18 cellular contexts compared by ENCODE assay signal in the genomic region with DNA sequence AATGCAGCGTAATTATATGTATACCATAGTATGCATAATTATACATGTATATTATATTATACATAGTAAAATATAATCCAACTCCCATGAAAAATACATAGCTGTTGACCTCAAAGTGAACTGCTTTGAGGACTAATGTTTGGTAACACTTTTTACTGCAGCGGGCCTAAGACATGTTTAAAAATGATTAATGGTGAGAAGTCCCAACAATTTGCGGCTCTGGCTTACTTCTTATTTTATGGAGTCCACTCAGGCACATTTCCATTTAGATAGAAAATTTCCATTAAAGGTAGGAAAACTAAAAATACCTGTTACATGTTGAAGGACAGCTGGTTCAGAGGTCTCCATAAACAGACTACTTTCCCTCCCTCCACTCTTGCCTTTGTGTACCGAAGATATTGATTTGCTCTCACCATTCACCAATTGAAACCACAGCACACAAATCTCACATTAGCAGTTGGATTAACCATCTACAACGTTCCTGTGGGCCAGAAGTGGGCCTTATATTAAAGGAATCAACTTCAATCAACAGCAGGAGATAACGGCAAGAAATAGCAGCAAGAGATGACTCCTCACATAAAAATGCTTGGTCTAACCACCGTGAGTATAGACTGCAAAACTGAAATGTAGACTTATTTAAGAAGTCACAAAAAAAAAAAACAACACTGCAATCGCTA. TPM values are rescaled to one million over a fixed set of nuclear protein-coding genes. Genes with fewer than 3 reads are reported as not detected.
DNase-seq lines count a peak whose midpoint lies in the region; ATAC-seq, FAIRE-seq and TF ChIP-seq lines count a peak whose summit lies in the region.
"Had no signal": no experiment of that assay in that cellular context is flagged by ENCODE, and none has a peak within 500 bp of the region (broad histone marks: within the 10 kb centered on the region; RNA-seq: fewer than 3 reads in every experiment).

No MANE protein-coding gene starts in this region.

- peak overlapping the region; percentile 46 for H2BK120ac ChIP-seq in IMR-90 (ENCODE audit: low read depth, low read length)
- H2BK120ac ChIP-seq in mesenchymal stem cell (ENCODE audit: low read depth, low read length), result no peak overlapping the region
- no peak overlapping the region for H2BK120ac ChIP-seq in mesendoderm (ENCODE audit: low read depth, low read length)

- in situ Hi-C loops in IMR-90 (cut with MboI; ENCODE audit: low sequenced_read_pairs) (no loop called here), HAP-1 (cut with MboI; ENCODE audit: low sequenced_read_pairs) (no loop called here)

- dilution Hi-C loops in IMR-90 (cut with HindIII; ENCODE audit: low sequenced_read_pairs, unreplicated experiment), result no loop called here

- H4K5ac ChIP-seq in IMR-90 (ENCODE audit: low read depth, low read length), result no peak overlapping the region
- H4K5ac ChIP-seq in mesendoderm (ENCODE audit: low read length), result no peak overlapping the region

- no TSS peak for BruUV-seq in IMR-90 (replicated peaks; lab: Mats Ljungman, UMichigan)

- H4K8ac ChIP-seq in IMR-90 (ENCODE audit: low read depth in 2 of 2, low read length in 2 of 2), result peak overlapping the region in 1 of 2 experiments; percentile 60; a peak in 3 of 4 replicates
- H4K8ac ChIP-seq in mesenchymal stem cell (ENCODE audit: low read length), result no peak overlapping the region
- no peak overlapping the region for H4K8ac ChIP-seq in mesendoderm (ENCODE audit: low read depth, low read length)

- H3K18ac ChIP-seq in IMR-90 (ENCODE audit: low read depth, low read length), result peak overlapping the region; percentile 14; the same call in 1 of the 2 replicates
- H3K18ac ChIP-seq in mesenchymal stem cell (ENCODE audit: low read depth in 1 of 2, low read length in 2 of 2), result no peak overlapping the region
- no peak overlapping the region for H3K18ac ChIP-seq in mesendoderm (ENCODE audit: low read length)

- H2BK20ac ChIP-seq in IMR-90 (ENCODE audit: low read depth, low read length), result peak overlapping the region; percentile 65; the same call in 1 of the 2 replicates

- H3K79me1 ChIP-seq in IMR-90 (ENCODE audit: low read depth in 1 of 2, low read length in 2 of 2), result no peaks in the 10 kb centered on the region
- no peaks in the 10 kb centered on the region for H3K79me1 ChIP-seq in mesenchymal stem cell (replicated peaks; ENCODE audit: low read length, poor library complexity, severe bottlenecking)
- H3K79me1 ChIP-seq in mesendoderm (ENCODE audit: low read length), result no peaks in the 10 kb centered on the region

- H2BK5ac ChIP-seq in IMR-90 (ENCODE audit: low read depth, low read length, poor library complexity, severe bottlenecking) (peak overlapping the region; percentile 56), mesenchymal stem cell (ENCODE audit: low read depth, low read length, poor library complexity, severe bottlenecking) (no peak overlapping the region), mesendoderm (ENCODE audit: low read length) (no peak overlapping the region)

- DNase-seq in AG04449 (ENCODE audit: low read depth, low spot score), result peak; percentile 40
- DNase-seq in IMR-90, result peak; percentile 85
- DNase-seq in astrocyte of the hippocampus (ENCODE audit: low read depth, low spot score), result peak; percentile 83
- peak; percentile 68 for DNase-seq in mesenchymal stem cell
- DNase-seq in HAP-1 (ENCODE audit: low spot score in 2 of 2), result no peak
- DNase-seq in GM19239 (ENCODE audit: insufficient read length, low spot score), result no peak
- no peak for DNase-seq in mesendoderm
- DNase-seq: activated CD4-positive, alpha-beta T cell treated with anti-CD3 and anti-CD28 coated beads, Interleukin-2, amount 50 U/mL, for 4 hours; DMS79 treated with DMSO at 0.1 percent for 48 hours; NCI-H526 treated with DMSO at 0.1 percent for 48 hours; ovary; stimulated activated CD4-positive, alpha-beta T cell treated with anti-CD3 and anti-CD28 coated beads, Interleukin-4, amount 100 ng/mL, for 4 hours; stimulated activated naive B cell treated with anti-CD40 and anti-IgM and Interleukin-4, amounts not matched to agents 10 μg/mL and 1 μg/mL and 100 μg/mL, for 72 hours; T1000 had no signal

- H3K9me1 ChIP-seq in IMR-90 (ENCODE audit: insufficient read depth, low read length), result peaks cover 22% of the 10 kb centered on the region

- no peak for TF ChIP-seq RAD21 in IMR-90 (IDR thresholded peaks at IDR 0.05; ENCODE audit: low read length)

- peak overlapping the region; percentile 8; the same call in 1 of the 2 replicates for H3K4ac ChIP-seq in IMR-90 (ENCODE audit: low read depth, low read length)
- no peak overlapping the region for H3K4ac ChIP-seq in mesenchymal stem cell (ENCODE audit: low read depth in 1 of 2, low read length in 2 of 2)
- H3K4ac ChIP-seq in mesendoderm (ENCODE audit: low read depth, low read length), result no peak overlapping the region

- 100% methylated on average over 1 of the region's 8 CpGs; no CpG with 5 or more reads in 1 of the 2 experiments for WGBS in IMR-90 (ENCODE audit: extremely low coverage in 2 of 2, insufficient read length in 1 of 2), 2 experiments
- 35% methylated on average over 4 of the region's 8 CpGs for WGBS in mesenchymal stem cell
- WGBS in mesendoderm (ENCODE audit: extremely low coverage, insufficient coverage, low lambda C conversion rate), result no CpG with 5 or more reads among the region's 8 CpGs

- H3K4me1 ChIP-seq in IMR-90 (ENCODE audit: control insufficient read depth, insufficient read depth, low read length) (peaks cover 16% of the 10 kb centered on the region), mesenchymal stem cell (ENCODE audit: control insufficient read depth, insufficient read depth, low read depth, low read length) (peaks cover 15% of the 10 kb centered on the region), HAP-1 (peaks cover 3% of the 10 kb centered on the region; the same call in 1 of the 2 replicates), mesendoderm (ENCODE audit: control insufficient read depth, low read depth, low read length) (no peaks in the 10 kb centered on the region)

- H4K20me1 ChIP-seq in IMR-90 (ENCODE audit: insufficient read depth, low read length), result no peaks in the 10 kb centered on the region

- 0 out of 2 replicates have a peak overlapping the region, but pooled peaks have one; percentile 1 for H4K91ac ChIP-seq in IMR-90 (ENCODE audit: insufficient read depth, low read depth, low read length)
- no peak overlapping the region for H4K91ac ChIP-seq in mesenchymal stem cell (ENCODE audit: low read length)

- no peak for FAIRE-seq in GM19239 (lab: Jason Lieb, UNC)
- FAIRE-seq: GM12891 had no signal

- no peaks in the 10 kb centered on the region for H3K9me3 ChIP-seq in IMR-90 (ENCODE audit: control insufficient read depth, insufficient read depth, low read length)
- H3K9me3 ChIP-seq in mesenchymal stem cell (ENCODE audit: control insufficient read depth, low read length), result no peaks in the 10 kb centered on the region
- no peaks in the 10 kb centered on the region for H3K9me3 ChIP-seq in HAP-1
- H3K9me3 ChIP-seq: ovary had no signal

- no peaks in the 10 kb centered on the region for H3K27me3 ChIP-seq in IMR-90 (ENCODE audit: control insufficient read depth, insufficient read depth, low read length)
- no peaks in the 10 kb centered on the region for H3K27me3 ChIP-seq in mesenchymal stem cell (ENCODE audit: control insufficient read depth in 1 of 2, insufficient read depth in 1 of 2, low read length in 2 of 2)
- H3K27me3 ChIP-seq in HAP-1 (ENCODE audit: low read depth), result no peaks in the 10 kb centered on the region
- no peaks in the 10 kb centered on the region for H3K27me3 ChIP-seq in mesendoderm (ENCODE audit: insufficient read depth, low read length, poor library complexity)
- H3K27me3 ChIP-seq: ovary had no signal

- no peaks in the 10 kb centered on the region for H3K79me2 ChIP-seq in mesendoderm (ENCODE audit: control insufficient read depth, insufficient read depth, low read length)

- H3K23ac ChIP-seq in IMR-90 (ENCODE audit: low read depth, low read length) (no peak overlapping the region), mesenchymal stem cell (ENCODE audit: low read length in 2 of 2) (no peak overlapping the region), mesendoderm (ENCODE audit: low read length) (no peak overlapping the region)

- intact Hi-C loops in IMR-90 (cut with micrococcal nuclease), result no loop called here

- H3K27ac ChIP-seq in IMR-90 (ENCODE audit: insufficient read depth, low read length), result no peak overlapping the region
- H3K27ac ChIP-seq in mesenchymal stem cell (ENCODE audit: low read length, poor library complexity, severe bottlenecking), result peak overlapping the region; percentile 26
- H3K27ac ChIP-seq in mesendoderm (ENCODE audit: low read depth, low read length), result no peak overlapping the region
- H3K27ac ChIP-seq: cardiac muscle cell, ovary had no signal

- H3K4me3 ChIP-seq in AG04449 (ENCODE audit: low read depth, low read length) (no peak overlapping the region), IMR-90 (ENCODE audit: insufficient read depth, low read depth, low read length) (no peak overlapping the region), mesenchymal stem cell (ENCODE audit: insufficient read depth in 1 of 2, low read depth in 1 of 2, low read length in 2 of 2) (no peak overlapping the region), HAP-1 (no peak overlapping the region), mesendoderm (ENCODE audit: low read length) (no peak overlapping the region)
- H3K4me3 ChIP-seq: cardiac muscle cell, ovary had no signal

- no peak for TF ChIP-seq POLR2A in IMR-90 (IDR thresholded peaks at IDR 0.05; ENCODE audit: low read depth, low read length)

- ATAC-seq in IMR-90 (ENCODE audit: low read depth) (no peak), HG02623 (IDR thresholded peaks at IDR 0.05; ENCODE audit: unreplicated experiment) (no peak)
- ATAC-seq: activated T-helper 17 cell treated with anti-CD3 and anti-CD28 coated beads, Interleukin-2, amount 50 U/mL, for 72 hours; stimulated activated naive B cell treated with anti-CD40 and anti-IgM and Interleukin-4, amounts not matched to agents 10 μg/mL and 1 μg/mL and 100 μg/mL, for 72 hours had no signal

- H2BK15ac ChIP-seq in IMR-90 (ENCODE audit: low read depth, low read length), result 0 out of 3 replicates have a peak overlapping the region, but pooled peaks have one; percentile 29
- H2BK15ac ChIP-seq in mesenchymal stem cell (ENCODE audit: low read depth, poor library complexity, severe bottlenecking), result no peak overlapping the region
- no peak overlapping the region for H2BK15ac ChIP-seq in mesendoderm (replicated peaks; ENCODE audit: low read depth)

- H3K14ac ChIP-seq in IMR-90 (replicated peaks; ENCODE audit: low read depth, low read length) (0 out of 2 replicates have a peak overlapping the region, but pooled peaks have one; percentile 2), mesenchymal stem cell (ENCODE audit: low read length in 2 of 2) (no peak overlapping the region)

- CTCF ChIA-PET in AG04449 (lab: Yijun Ruan, JAX) (interaction anchor here (1.0 to 1.2 kb wide), 2 partner anchors 15 to 23 kb away, joined by 3 read pairs; no protein-coding TSS in a partner anchor), IMR-90 (lab: Yijun Ruan, JAX) (interaction anchor here (1.0 kb wide), 1 partner anchor 14 kb away, joined by 3 read pairs; no protein-coding TSS in a partner anchor)

- H3K56ac ChIP-seq in IMR-90 (ENCODE audit: extremely low read depth, insufficient read depth, low read length) (no peak overlapping the region), mesendoderm (ENCODE audit: low read length) (no peak overlapping the region)

- peak overlapping the region; percentile 25 for H2AFZ ChIP-seq in IMR-90 (replicated peaks; ENCODE audit: low read length, poor library complexity)
- no peak overlapping the region for H2AFZ ChIP-seq in mesenchymal stem cell (ENCODE audit: low read depth, low read length)

- H3K4me2 ChIP-seq in IMR-90 (ENCODE audit: low read depth, low read length) (peak overlapping the region; percentile 71; the same call in 1 of the 2 replicates), mesenchymal stem cell (ENCODE audit: low read length, poor library complexity, severe bottlenecking) (no peak overlapping the region), mesendoderm (ENCODE audit: low read length) (no peak overlapping the region)

- H3K9ac ChIP-seq in IMR-90 (ENCODE audit: low read depth, low read length), result no peak overlapping the region
- H3K9ac ChIP-seq in mesenchymal stem cell (ENCODE audit: low read length), result no peak overlapping the region
- no peak overlapping the region for H3K9ac ChIP-seq in mesendoderm (ENCODE audit: low read length)

- TF ChIP-seq CTCF in AG04449 (IDR thresholded peaks at IDR 0.05; ENCODE audit: insufficient read depth, low read length, missing control alignments) (no peak), IMR-90 (conservative IDR thresholded peaks at IDR 0.05; ENCODE audit: low read depth, low read length) (no peak)

- no peak overlapping the region for H2AK9ac ChIP-seq in IMR-90 (replicated peaks; ENCODE audit: low read depth, low read length, poor library complexity)

- POLR2A ChIA-PET in AG04449 (lab: Yijun Ruan, JAX) (no interaction called here), IMR-90 (lab: Charles Lee; ENCODE audit: unreplicated experiment) (no interaction called here)

- H3K36me3 ChIP-seq in IMR-90 (ENCODE audit: control insufficient read depth, insufficient read depth, low read length) (no peaks in the 10 kb centered on the region), mesenchymal stem cell (ENCODE audit: control insufficient read depth in 1 of 2, insufficient read depth in 2 of 2, low read depth in 1 of 2, low read length in 2 of 2) (no peaks in the 10 kb centered on the region), HAP-1 (replicated peaks) (no peaks in the 10 kb centered on the region), mesendoderm (ENCODE audit: control insufficient read depth, insufficient read depth, low read length) (no peaks in the 10 kb centered on the region)
- H3K36me3 ChIP-seq: cardiac muscle cell, ovary had no signal

- H2BK12ac ChIP-seq in mesenchymal stem cell (ENCODE audit: low read length in 2 of 2), result no peak overlapping the region

- peak overlapping the region; percentile 51; the same call in 1 of the 2 replicates for H2AK5ac ChIP-seq in IMR-90 (ENCODE audit: low read depth, low read length)
- H2AK5ac ChIP-seq in mesenchymal stem cell (ENCODE audit: low read length, severe bottlenecking), result no peak overlapping the region
- H2AK5ac ChIP-seq in mesendoderm (ENCODE audit: low read length), result no peak overlapping the region

RNA-seq across cellular contexts. Expression of a gene that starts 14.1 kb away (rescaled TPM):
- total RNA-seq in IMR-90 (2012; rRNA removed), result 17.6 and 23.1 TPM in 2 replicates
- 5.6 and 7.3 TPM in 2 replicates for polyA plus RNA-seq in IMR-90 (2012; rRNA removed)
- polyA plus RNA-seq in IMR-90 (2012; cell fraction: cytosol; rRNA removed), result 2.6 and 3.2 TPM in 2 replicates
- polyA plus RNA-seq in IMR-90 (2012; cell fraction: nucleus; rRNA removed; ENCODE audit: low replicate concordance), result 6.3 and 13.5 TPM in 2 replicates
- polyA plus RNA-seq in mesenchymal stem cell (2013, experiment 1 of 2), result 2.5 TPM
- polyA plus RNA-seq in mesenchymal stem cell (2013, experiment 2 of 2), result 2.4 TPM
- polyA plus RNA-seq in mesendoderm (2013, experiment 1 of 2), result 3.4 TPM
- 3.0 TPM for polyA plus RNA-seq in mesendoderm (2013, experiment 2 of 2)

Comparison
In these comparisons a context has a peak if more than half of its experiments do, and no peak if none do; other contexts are left out.
1. DNase-seq: peak in AG04449 (single experiment), IMR-90 (single experiment), astrocyte of the hippocampus (single experiment) and mesenchymal stem cell (single experiment); none in HAP-1 (0 of 2), GM19239 (single experiment) and mesendoderm (single experiment).